Comparison of ENCODE assay signal across 11 cellular contexts in genomic region chr17:35898283-35899070, GRCh38. TPM values are rescaled to one million over a fixed set of nuclear protein-coding genes. Genes with fewer than 3 reads are reported as not detected.
DNase-seq lines count a peak whose midpoint lies in the region; ATAC-seq, FAIRE-seq and TF ChIP-seq lines count a peak whose summit lies in the region.
"Had no signal": no experiment of that assay in that cellular context is flagged by ENCODE, and none has a peak within 500 bp of the region (broad histone marks: within the 10 kb centered on the region; RNA-seq: fewer than 3 reads in every experiment).

No MANE protein-coding gene starts in this region.

- no peak for ATAC-seq in HG03175 (IDR thresholded peaks at IDR 0.05; ENCODE audit: unreplicated experiment)

- peak overlapping the region in 2 of 5 donors; percentile 0 to 1 for H3K27ac ChIP-seq in stomach
- H3K27ac ChIP-seq: BLaER1, WERI-Rb-1 had no signal

- no peak for FAIRE-seq in RCC 7860 (lab: Jason Lieb, UNC)
- FAIRE-seq in bronchial epithelial cell (lab: Jason Lieb, UNC): no peak
- no peak for FAIRE-seq in frontal cortex (lab: Jason Lieb, UNC)

- WGBS in stomach, 5 donors: 43 to 64% (median 51%) methylated on average over 4 to 6 of the region's 6 CpGs

- no peak for TF ChIP-seq EP300 in stomach (IDR thresholded peaks at IDR 0.05)

- H3K4me1 ChIP-seq in stomach: peaks cover 0 to 6% (median 0%) of the 10 kb centered on the region in 4 donors

- H3K27me3 ChIP-seq in bronchial epithelial cell (ENCODE audit: control insufficient read depth, insufficient read depth, low read length): no peaks in the 10 kb centered on the region
- peaks cover 0 to 4% (median 0%) of the 10 kb centered on the region in 3 donors for H3K27me3 ChIP-seq in stomach
- H3K27me3 ChIP-seq: BLaER1 had no signal

- H3K9me3 ChIP-seq in stomach: no peaks in the 10 kb centered on the region
- H3K9me3 ChIP-seq: BLaER1 had no signal

- intact Hi-C loops in stomach (cut with DNase I; ENCODE audit: low total_unique reads): no loop called here

- H3K4me3 ChIP-seq in bronchial epithelial cell (ENCODE audit: low read depth, low read length): no peak overlapping the region
- no peak overlapping the region for H3K4me3 ChIP-seq in stomach
- H3K4me3 ChIP-seq: BLaER1 had no signal

- TF ChIP-seq POLR2A in stomach (IDR thresholded peaks at IDR 0.05): no peak

- H3K36me3 ChIP-seq in bronchial epithelial cell (ENCODE audit: control insufficient read depth, insufficient read depth, low read length) (no peaks in the 10 kb centered on the region), stomach (no peaks in the 10 kb centered on the region)
- H3K36me3 ChIP-seq: BLaER1, WERI-Rb-1 had no signal

- TF ChIP-seq CTCF in bronchial epithelial cell (IDR thresholded peaks at IDR 0.05; ENCODE audit: insufficient read depth, low read length, severe bottlenecking): no peak
- no peak for TF ChIP-seq CTCF in stomach (IDR thresholded peaks at IDR 0.05)

- DNase-seq in activated gamma-delta T cell treated with Interleukin-2 at 50 U/mL for 16 hours (peak; percentile 71), activated gamma-delta T cell (lab: John Stamatoyannopoulos, UW) (no peak), RCC 7860 (ENCODE audit: low spot score) (peak; percentile 40), bronchial epithelial cell (ENCODE audit: low read depth) (peak; percentile 15), stomach (peak; percentile 88), frontal cortex (ENCODE audit: low spot score in 2 of 2) (no peak), NCI-H2081 treated with DMSO at 0.1 percent for 48 hours (lab: John Stamatoyannopoulos, UW) (no peak)
- DNase-seq: WERI-Rb-1 had no signal

RNA-seq across cellular contexts. Expression of gene CCL5, which starts 18.3 kb away (rescaled TPM):
- 0.26 TPM in 1 of 2 replicates, not detected in the other for total RNA-seq in bronchial epithelial cell
- total RNA-seq in stomach: 10 to 100 TPM in 1 of 5 donors, 1 to 10 TPM in 2, not detected in 2; 2.0 to 21.7 (median 2.6) TPM
- polyA plus RNA-seq in stomach: 10 to 100 TPM in 1 of 3 donors, 1 to 10 TPM in 2; 4.9 to 32.2 (median 5.7) TPM
- total RNA-seq in frontal cortex: not detected

RNA-seq across cellular contexts. Expression of gene HEATR9, which starts 29.8 kb away (rescaled TPM):
- total RNA-seq in bronchial epithelial cell (not detected in 2 replicates), stomach (under 1 TPM in 1 of 5 donors, not detected in 4; 0.29 TPM), frontal cortex (not detected)
- not detected for polyA plus RNA-seq in stomach

RNA-seq across cellular contexts. Expression of gene RDM1, which starts 32.1 kb away (rescaled TPM):
- total RNA-seq in bronchial epithelial cell: 0.13 TPM in 1 of 2 replicates, not detected in the other
- total RNA-seq in stomach: 1 to 10 TPM in 1 of 5 donors, not detected in 4; 5.9 TPM
- under 1 TPM in 1 of 3 donors, not detected in 2; 0.98 TPM for polyA plus RNA-seq in stomach
- 0.41 TPM for total RNA-seq in frontal cortex

RNA-seq across cellular contexts. Expression of gene LYZL6, which starts 45.0 kb away (rescaled TPM):
- total RNA-seq in bronchial epithelial cell (not detected in 2 replicates), stomach (not detected), frontal cortex (not detected)
- polyA plus RNA-seq in stomach: not detected
- polyA plus RNA-seq: esophagus had no signal

Comparison
In these comparisons a context has a peak if more than half of its experiments do, and no peak if none do; other contexts are left out.
1. DNase-seq: peak in activated gamma-delta T cell treated with Interleukin-2 at 50 U/mL for 16 hours (single experiment), RCC 7860 (single experiment), bronchial epithelial cell (single experiment) and stomach (single experiment); none in activated gamma-delta T cell (single experiment), frontal cortex (0 of 2) and NCI-H2081 treated with DMSO at 0.1 percent for 48 hours (single experiment).